ENCODE assay signal across 29 cellular contexts in genomic region chr4:124804041-124804440, GRCh38.
DNase-seq lines count a peak whose midpoint lies in the region; ATAC-seq, FAIRE-seq and TF ChIP-seq lines count a peak whose summit lies in the region.
"Had no signal": no experiment of that assay in that cellular context is flagged by ENCODE, and none has a peak within 500 bp of the region (broad histone marks: within the 10 kb centered on the region; RNA-seq: fewer than 3 reads in every experiment).

No MANE protein-coding gene starts in this region.

- intact Hi-C loops in naive thymus-derived CD4-positive, alpha-beta T cell (cut with micrococcal nuclease): no loop called here
- intact Hi-C loops in natural killer cell (cut with micrococcal nuclease): no loop called here

- no peaks in the 10 kb centered on the region for H3K4me1 Mint-ChIP-seq in naive thymus-derived CD4-positive, alpha-beta T cell
- H3K4me1 Mint-ChIP-seq in natural killer cell: no peaks in the 10 kb centered on the region
- H3K4me1 Mint-ChIP-seq: endodermal cell, naive B cell had no signal

- H3K27me3 ChIP-seq in bronchial epithelial cell (ENCODE audit: control insufficient read depth, insufficient read depth, low read length): no peaks in the 10 kb centered on the region
- no peaks in the 10 kb centered on the region for H3K27me3 ChIP-seq in naive thymus-derived CD4-positive, alpha-beta T cell (ENCODE audit: control insufficient read depth in 2 of 2, insufficient read depth in 2 of 2, low read length in 2 of 2)
- H3K27me3 ChIP-seq: esophagus squamous epithelium, heart left ventricle, right lobe of liver, tibial artery had no signal

- TF ChIP-seq POLR2A in GM18505 (IDR thresholded peaks at IDR 0.05; ENCODE audit: borderline replicate concordance, extremely low read depth, insufficient read depth, insufficient read length): no peak

- H3K4me3 ChIP-seq in bronchial epithelial cell (ENCODE audit: low read depth, low read length): no peak overlapping the region
- H3K4me3 ChIP-seq in naive thymus-derived CD4-positive, alpha-beta T cell (ENCODE audit: low read length): no peak overlapping the region
- H3K4me3 ChIP-seq: esophagus squamous epithelium, GM23338, heart left ventricle, prostate gland, right lobe of liver, tibial artery had no signal

- FAIRE-seq in bronchial epithelial cell (lab: Jason Lieb, UNC): no peak
- FAIRE-seq: A204.1, TTC549 had no signal

- peak; percentile 12 for ATAC-seq in GM18505 (IDR thresholded peaks at IDR 0.05; ENCODE audit: unreplicated experiment)
- peak; percentile 2 for ATAC-seq in GM19463 (IDR thresholded peaks at IDR 0.05; ENCODE audit: unreplicated experiment)
- ATAC-seq in HG03159 (IDR thresholded peaks at IDR 0.05; ENCODE audit: unreplicated experiment): peak; percentile 6
- ATAC-seq in naive thymus-derived CD4-positive, alpha-beta T cell: no peak
- ATAC-seq in natural killer cell: no peak
- ATAC-seq in GM18867 (IDR thresholded peaks at IDR 0.05; ENCODE audit: unreplicated experiment): no peak
- ATAC-seq: GM23338, heart left ventricle, right lobe of liver had no signal

- H3K27me3 Mint-ChIP-seq in naive thymus-derived CD4-positive, alpha-beta T cell: peaks cover 0 to 4% (median 0%) of the 10 kb centered on the region in 5 donors
- no peaks in the 10 kb centered on the region for H3K27me3 Mint-ChIP-seq in natural killer cell (ENCODE audit: low read depth in 2 of 2)
- H3K27me3 Mint-ChIP-seq: naive B cell had no signal

- no peak overlapping the region for H3K27ac Mint-ChIP-seq in naive thymus-derived CD4-positive, alpha-beta T cell
- H3K27ac Mint-ChIP-seq in natural killer cell: no peak overlapping the region
- H3K27ac Mint-ChIP-seq: activated T-helper 1 cell treated with anti-CD3 and anti-CD28 coated beads, Interleukin-12 subunit alpha, Interleukin-12 subunit beta, Interleukin-2, Interleukin-4 antibody, amounts not matched to agents 30 ng/mL and 10 ng/mL and 1 ng/mL, durations not matched to agents 14 hours and 24 hours and 36 hours; endodermal cell; GM23338; mesothelial cell of epicardium; naive B cell had no signal

- H3K36me3 Mint-ChIP-seq in naive thymus-derived CD4-positive, alpha-beta T cell: no peaks in the 10 kb centered on the region
- peaks cover 17% of the 10 kb centered on the region for H3K36me3 Mint-ChIP-seq in natural killer cell
- H3K36me3 Mint-ChIP-seq: mesothelial cell of epicardium, naive B cell had no signal

- POLR2A ChIA-PET in naive thymus-derived CD4-positive, alpha-beta T cell (lab: Charles Lee): no interaction called here

- H3K4me1 ChIP-seq in naive thymus-derived CD4-positive, alpha-beta T cell (ENCODE audit: control insufficient read depth in 2 of 2, insufficient read depth in 2 of 2, low read length in 2 of 2): no peaks in the 10 kb centered on the region
- H3K4me1 ChIP-seq: esophagus squamous epithelium, heart left ventricle, prostate gland, right lobe of liver had no signal

- H3K9me3 Mint-ChIP-seq in naive thymus-derived CD4-positive, alpha-beta T cell: peaks cover 0 to 7% (median 0%) of the 10 kb centered on the region in 11 donors
- H3K9me3 Mint-ChIP-seq in natural killer cell: peaks cover 13 to 19% of the 10 kb centered on the region in 2 donors
- H3K9me3 Mint-ChIP-seq: activated T-helper 1 cell treated with anti-CD3 and anti-CD28 coated beads, Interleukin-12 subunit alpha, Interleukin-12 subunit beta, Interleukin-2, Interleukin-4 antibody, amounts not matched to agents 30 ng/mL and 10 ng/mL and 1 ng/mL, durations not matched to agents 14 hours and 24 hours and 36 hours; endodermal cell; naive B cell had no signal

- no peak overlapping the region for H3K27ac ChIP-seq in naive thymus-derived CD4-positive, alpha-beta T cell (ENCODE audit: low read depth, low read length)
- H3K27ac ChIP-seq: esophagus squamous epithelium, heart left ventricle, prostate gland, right lobe of liver, tibial artery had no signal

- CTCF ChIA-PET in naive thymus-derived CD4-positive, alpha-beta T cell (lab: Charles Lee): no interaction called here

- DNase-seq in bronchial epithelial cell (ENCODE audit: low read depth) (peak; percentile 13), natural killer cell (no peak), T-helper 2 cell (no peak)
- no peak for DNase-seq in naive thymus-derived CD4-positive, alpha-beta T cell
- DNase-seq: activated CD4-positive, alpha-beta T cell treated with anti-CD3 and anti-CD28 coated beads, Interleukin-2, amount 50 U/mL, for 4 hours; activated naive CD4-positive, alpha-beta T cell treated with Interleukin-2 at 50 U/mL for 16 hours; cerebellar nuclear complex; DND-41; endodermal cell; esophagus squamous epithelium; GF-D8; heart left ventricle; Karpas-422; kidney glomerular epithelial cell; naive B cell; occipital lobe; right lobe of liver; SK-N-SH; tibial artery had no signal

- no peaks in the 10 kb centered on the region for H3K36me3 ChIP-seq in bronchial epithelial cell (ENCODE audit: control insufficient read depth, insufficient read depth, low read length)
- no peaks in the 10 kb centered on the region for H3K36me3 ChIP-seq in naive thymus-derived CD4-positive, alpha-beta T cell (ENCODE audit: control insufficient read depth in 2 of 3, insufficient read depth in 3 of 3, low read length in 3 of 3)
- H3K36me3 ChIP-seq: esophagus squamous epithelium, heart left ventricle, prostate gland, right lobe of liver, tibial artery had no signal

- H3K9me3 ChIP-seq in naive thymus-derived CD4-positive, alpha-beta T cell (ENCODE audit: control insufficient read depth in 2 of 3, low read length in 3 of 3): no peaks in the 10 kb centered on the region
- H3K9me3 ChIP-seq: esophagus squamous epithelium, heart left ventricle, prostate gland, right lobe of liver, SK-N-SH, tibial artery had no signal

- H3K4me3 Mint-ChIP-seq in naive thymus-derived CD4-positive, alpha-beta T cell: no peak overlapping the region
- H3K4me3 Mint-ChIP-seq in natural killer cell: no peak overlapping the region
- H3K4me3 Mint-ChIP-seq: activated T-helper 1 cell treated with anti-CD3 and anti-CD28 coated beads, Interleukin-12 subunit alpha, Interleukin-12 subunit beta, Interleukin-2, Interleukin-4 antibody, amounts not matched to agents 30 ng/mL and 10 ng/mL and 1 ng/mL, durations not matched to agents 14 hours and 24 hours and 36 hours; endodermal cell; GM23338; mesothelial cell of epicardium; naive B cell had no signal

- no peak for TF ChIP-seq CTCF in bronchial epithelial cell (IDR thresholded peaks at IDR 0.05; ENCODE audit: insufficient read depth, low read length, severe bottlenecking)
- TF ChIP-seq CTCF in natural killer cell (IDR thresholded peaks at IDR 0.05): no peak

Comparison
In these comparisons a context has a peak if more than half of its experiments do, and no peak if none do; other contexts are left out.
1. ATAC-seq: peak in GM18505 (single experiment), GM19463 (single experiment) and HG03159 (single experiment); none in naive thymus-derived CD4-positive, alpha-beta T cell (single experiment), natural killer cell (0 of 3) and GM18867 (single experiment).